1 cellular context compared by ENCODE assay signal in genomic region chr11:74417860-74418508, GRCh38.
A peak's percentile ranks its signal among the peaks of the same experiment; 100 is the strongest.
TF ChIP-seq lines count a peak whose summit lies in the region.

No MANE protein-coding gene starts in this region.

TF ChIP-seq in GM12878, 131 proteins besides CTCF, POLR2A, EP300 and RAD21:
- TF ChIP-seq, protein P1, sequence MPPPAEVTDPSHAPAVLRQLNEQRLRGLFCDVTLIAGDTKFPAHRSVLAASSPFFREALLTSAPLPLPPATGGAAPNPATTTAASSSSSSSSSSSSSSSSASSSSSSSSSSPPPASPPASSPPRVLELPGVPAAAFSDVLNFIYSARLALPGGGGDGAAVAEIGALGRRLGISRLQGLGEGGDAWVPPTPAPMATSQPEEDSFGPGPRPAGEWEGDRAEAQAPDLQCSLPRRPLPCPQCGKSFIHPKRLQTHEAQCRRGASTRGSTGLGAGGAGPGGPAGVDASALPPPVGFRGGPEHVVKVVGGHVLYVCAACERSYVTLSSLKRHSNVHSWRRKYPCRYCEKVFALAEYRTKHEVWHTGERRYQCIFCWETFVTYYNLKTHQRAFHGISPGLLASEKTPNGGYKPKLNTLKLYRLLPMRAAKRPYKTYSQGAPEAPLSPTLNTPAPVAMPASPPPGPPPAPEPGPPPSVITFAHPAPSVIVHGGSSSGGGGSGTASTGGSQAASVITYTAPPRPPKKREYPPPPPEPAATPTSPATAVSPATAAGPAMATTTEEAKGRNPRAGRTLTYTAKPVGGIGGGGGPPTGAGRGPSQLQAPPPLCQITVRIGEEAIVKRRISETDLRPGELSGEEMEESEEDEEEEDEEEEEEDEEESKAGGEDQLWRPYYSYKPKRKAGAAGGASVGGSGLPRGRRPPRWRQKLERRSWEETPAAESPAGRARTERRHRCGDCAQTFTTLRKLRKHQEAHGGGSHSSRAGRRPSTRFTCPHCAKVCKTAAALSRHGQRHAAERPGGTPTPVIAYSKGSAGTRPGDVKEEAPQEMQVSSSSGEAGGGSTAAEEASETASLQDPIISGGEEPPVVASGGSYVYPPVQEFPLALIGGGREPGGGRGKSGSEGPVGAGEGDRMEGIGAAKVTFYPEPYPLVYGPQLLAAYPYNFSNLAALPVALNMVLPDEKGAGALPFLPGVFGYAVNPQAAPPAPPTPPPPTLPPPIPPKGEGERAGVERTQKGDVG (CRISPR knock-in tag; IDR thresholded peaks at IDR 0.05): no peak
- peak; percentile 66; the same call in 1 of the 2 replicates for TF ChIP-seq REST (IDR thresholded peaks at IDR 0.05; ENCODE audit: low read depth, low read length)
TF ChIP-seq in GM12878: peak in this region for 1.
